ENCODE assay signal across 11 cellular contexts in the genomic region with DNA sequence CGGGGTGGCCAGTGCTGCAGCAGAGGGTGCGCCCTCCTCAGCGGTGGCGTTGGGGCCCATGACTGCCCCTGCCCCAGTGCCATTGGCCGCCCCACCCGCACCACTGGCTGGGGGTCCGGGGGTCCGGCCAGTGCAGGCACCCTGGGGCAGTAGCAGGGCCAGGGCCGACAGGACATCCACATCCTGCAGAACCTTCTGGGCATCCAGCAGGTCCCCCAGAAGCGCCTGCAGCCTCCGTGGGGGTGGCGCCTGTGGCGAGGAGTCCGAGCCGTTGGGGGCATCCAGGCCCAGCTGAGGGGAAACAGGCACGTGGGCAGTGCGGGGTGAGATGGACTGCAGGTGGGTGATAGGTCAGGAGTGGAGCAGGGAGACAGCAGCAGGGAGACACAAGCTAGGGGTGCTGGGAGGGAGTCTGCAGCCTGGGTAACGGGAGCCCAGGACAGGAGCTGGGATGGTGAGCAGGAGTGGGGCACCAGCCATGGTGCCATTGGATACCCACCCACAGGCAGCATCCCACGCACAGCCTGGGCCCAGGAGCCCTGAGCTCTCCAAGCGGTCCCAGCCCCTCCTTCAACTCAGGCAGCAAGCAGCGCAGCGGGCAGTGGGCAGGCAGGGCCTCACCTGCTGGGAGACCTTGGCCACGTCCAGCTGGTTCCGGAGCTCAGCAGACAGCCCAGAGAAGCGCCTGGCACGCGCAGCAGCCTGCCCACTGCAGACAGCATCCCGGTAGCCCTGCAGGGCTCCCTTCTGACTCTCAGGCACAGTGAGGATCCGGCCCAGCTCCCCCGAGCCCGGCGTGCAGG. TPM values are rescaled to one million over a fixed set of nuclear protein-coding genes. Genes with fewer than 3 reads are reported as not detected.
DNase-seq lines count a peak whose midpoint lies in the region; ATAC-seq, FAIRE-seq and TF ChIP-seq lines count a peak whose summit lies in the region.
"Had no signal": no experiment of that assay in that cellular context is flagged by ENCODE, and none has a peak within 500 bp of the region (broad histone marks: within the 10 kb centered on the region; RNA-seq: fewer than 3 reads in every experiment).

No MANE protein-coding gene starts in this region.

- H3K36me3 ChIP-seq in HepG2 (replicated peaks in 1 of 2; ENCODE audit: control insufficient read depth in 1 of 2, insufficient read depth in 2 of 2, low read length in 2 of 2), result 0 out of 5 replicates have a peak, but pooled peaks cover 0 to 2% of the 10 kb centered on the region in 2 experiments
- H3K36me3 ChIP-seq in right lobe of liver, result peaks cover 0 to 8% (median 1%) of the 10 kb centered on the region in 4 donors

- intact Hi-C loops in HepG2 (cut with micrococcal nuclease; ENCODE audit: unreplicated experiment) (no loop called here), right lobe of liver (cut with DNase I) (no loop called here)

- no peak overlapping the region for H2AFZ ChIP-seq in HepG2 (ENCODE audit: low read length)

- H3K79me2 ChIP-seq in HepG2 (ENCODE audit: insufficient read depth, low read length), result no peaks in the 10 kb centered on the region

- in situ Hi-C loops in HepG2 (cut with HindIII; ENCODE audit: extremely low pct_ligation_motif_present, low pct_unique_long_range_greater_than_20kb), result no loop called here

- H4K20me1 ChIP-seq in HepG2 (ENCODE audit: insufficient read depth, low read length), result no peaks in the 10 kb centered on the region

- peaks cover 44% of the 10 kb centered on the region for H3K4me1 ChIP-seq in HepG2 (ENCODE audit: insufficient read depth, low read length)
- H3K4me1 ChIP-seq in right lobe of liver, result peaks cover 0 to 33% (median 14%) of the 10 kb centered on the region in 4 donors

- H3K4me2 ChIP-seq in HepG2 (ENCODE audit: low read depth, low read length), result no peak overlapping the region

- H3K27ac ChIP-seq in HepG2 (ENCODE audit: extremely low read length, insufficient read depth, low read length) (peak overlapping the region; percentile 33), right lobe of liver (no peak overlapping the region)
- H3K27ac ChIP-seq: C4-2B had no signal

- WGBS in HepG2 (ENCODE audit: low lambda C conversion rate), result 99% methylated on average over 12 of the region's 32 CpGs
- WGBS in right lobe of liver (ENCODE audit: insufficient coverage, low coverage, low lambda C conversion rate, missing lambda C conversion rate), result no CpG with 5 or more reads among the region's 32 CpGs

- ATAC-seq in HepG2 (no peak), right lobe of liver (no peak), GM18870 (IDR thresholded peaks at IDR 0.05; ENCODE audit: unreplicated experiment) (no peak)

- no peak for TF ChIP-seq EP300 in HepG2 (IDR thresholded peaks at IDR 0.05; ENCODE audit: low read depth in 2 of 2, low read length in 2 of 2)
- TF ChIP-seq EP300 in HepG2 (CRISPR knock-in tag; IDR thresholded peaks at IDR 0.05; ENCODE audit: borderline replicate concordance), result no peak

- H3K4me3 ChIP-seq in HepG2 (replicated peaks in 1 of 3; ENCODE audit: insufficient read depth in 1 of 3, low read depth in 2 of 3, low read length in 3 of 3), result no peak overlapping the region
- H3K4me3 ChIP-seq in right lobe of liver, result no peak overlapping the region

- DNase-seq in HepG2 (ENCODE audit: low spot score) (no peak), right lobe of liver (no peak), putamen (ENCODE audit: low spot score) (no peak)
- DNase-seq: NCI-H1105 treated with DMSO at 0.1 percent for 48 hours, NCI-H187, NCI-H446, PC-3 had no signal

- H3K9me3 ChIP-seq in HepG2 (ENCODE audit: low read length) (no peaks in the 10 kb centered on the region), right lobe of liver (no peaks in the 10 kb centered on the region)

- POLR2A ChIA-PET in HepG2 (lab: Yijun Ruan, JAX), result interaction anchor here (0.6 to 1.7 kb wide), 4 partner anchors 20 to 221 kb away, joined by 3 to 6 read pairs (median 4); a partner anchor contains a TSS

- H3K27me3 ChIP-seq in HepG2 (ENCODE audit: control insufficient read depth in 1 of 2, insufficient read depth in 2 of 2, low read length in 2 of 2) (no peaks in the 10 kb centered on the region), right lobe of liver (no peaks in the 10 kb centered on the region)

- TF ChIP-seq CTCF in HepG2 (CRISPR knock-in tag; IDR thresholded peaks at IDR 0.05) (no peak), right lobe of liver (IDR thresholded peaks at IDR 0.05) (no peak)

- TF ChIP-seq RAD21 in HepG2 (CRISPR knock-in tag; IDR thresholded peaks at IDR 0.05), result no peak

- CTCF ChIA-PET in HepG2 (lab: Yijun Ruan, JAX; ENCODE audit: low intra/inter-chr PET ratio, low total read pairs), result no interaction called here

- H3K9ac ChIP-seq in HepG2 (ENCODE audit: insufficient read depth, low read depth, low read length), result no peak overlapping the region

- no peak for FAIRE-seq in HepG2 (lab: Jason Lieb, UNC)

- TF ChIP-seq POLR2A in HepG2 (IDR thresholded peaks at IDR 0.05; ENCODE audit: insufficient read depth in 1 of 2, low read depth in 2 of 2, low read length in 2 of 2) (no peak), right lobe of liver (IDR thresholded peaks at IDR 0.05) (no peak)

- BruUV-seq in HepG2 (replicated peaks; lab: Mats Ljungman, UMichigan), result no TSS peak

RNA-seq across cellular contexts. Expression of a gene that starts 7.1 kb away (rescaled TPM):
- total RNA-seq in HepG2 (2016; rRNA removed; fragmentation: Illumina TruSeq; extraction: Trizol) (0.72 and 2.9 TPM in 2 replicates), right lobe of liver (10 to 100 TPM; 23.7 to 49.2 (median 34.2) TPM)
- total RNA-seq in HepG2 (2016; cell fraction: cytosol; rRNA removed; fragmentation: Illumina TruSeq; extraction: Trizol; ENCODE audit: low read depth), result 0.35 and 1.1 TPM in 2 replicates
- total RNA-seq in HepG2 (2016; cell fraction: insoluble cytoplasmic fraction; rRNA removed; fragmentation: Illumina TruSeq; extraction: Trizol), result 1.1 and 2.6 TPM in 2 replicates
- total RNA-seq in HepG2 (2016; cell fraction: membrane; rRNA removed; fragmentation: Illumina TruSeq; extraction: Trizol), result 0.96 and 1.1 TPM in 2 replicates
- 5.7 and 7.0 TPM in 2 replicates for total RNA-seq in HepG2 (2016; cell fraction: nucleus; rRNA removed; fragmentation: Illumina TruSeq; extraction: Trizol)
- polyA plus RNA-seq in HepG2 (2011; rRNA removed), result 19.2 and 21.0 TPM in 2 replicates
- 8.6 and 13.3 TPM in 2 replicates for polyA plus RNA-seq in HepG2 (2011; cell fraction: cytosol; rRNA removed)
- polyA plus RNA-seq in HepG2 (2011; cell fraction: nucleus; rRNA removed), result 246 and 388 TPM in 2 replicates
- 22.2 and 22.7 TPM in 2 replicates for polyA plus RNA-seq in HepG2 (2012)
- polyA plus RNA-seq in HepG2 (2016; cell fraction: cytosol; fragmentation: Illumina TruSeq; extraction: Trizol; ENCODE audit: low read depth), result 0.33 and 0.37 TPM in 2 replicates
- 0.39 and 1.4 TPM in 2 replicates for polyA plus RNA-seq in HepG2 (2016; cell fraction: insoluble cytoplasmic fraction; fragmentation: Illumina TruSeq; extraction: Trizol; ENCODE audit: low read depth)
- polyA plus RNA-seq in HepG2 (2016; cell fraction: membrane; fragmentation: Illumina TruSeq; extraction: Trizol; ENCODE audit: low read depth), result 0.64 and 0.73 TPM in 2 replicates
- polyA plus RNA-seq in HepG2 (2016; cell fraction: nucleus; fragmentation: Illumina TruSeq; extraction: Trizol; ENCODE audit: insufficient read depth, low read depth), result 15.6 and 16.5 TPM in 2 replicates
- 35.7 and 56.6 TPM in 2 replicates for polyA minus RNA-seq in HepG2 (2011; rRNA and poly(A)+ RNA removed; ENCODE audit: low replicate concordance)
- polyA minus RNA-seq in HepG2 (2011; cell fraction: cytosol; rRNA and poly(A)+ RNA removed), result 7.6 and 10.1 TPM in 2 replicates
- 20.8 and 28.6 TPM in 2 replicates for polyA minus RNA-seq in HepG2 (2011; cell fraction: nucleus; rRNA and poly(A)+ RNA removed)

RNA-seq across cellular contexts. Expression of a gene that starts 10.9 kb away (rescaled TPM):
- total RNA-seq in HepG2 (2016; rRNA removed; fragmentation: Illumina TruSeq; extraction: Trizol) (not detected in 2 replicates), right lobe of liver (under 1 TPM in 2 of 6 experiments, not detected in 4; 0.12 to 0.13 TPM)
- not detected in 2 replicates for total RNA-seq in HepG2 (2016; cell fraction: cytosol; rRNA removed; fragmentation: Illumina TruSeq; extraction: Trizol; ENCODE audit: low read depth)
- total RNA-seq in HepG2 (2016; cell fraction: insoluble cytoplasmic fraction; rRNA removed; fragmentation: Illumina TruSeq; extraction: Trizol), result not detected in 2 replicates
- total RNA-seq in HepG2 (2016; cell fraction: membrane; rRNA removed; fragmentation: Illumina TruSeq; extraction: Trizol), result not detected in 2 replicates
- not detected in 2 replicates for total RNA-seq in HepG2 (2016; cell fraction: nucleus; rRNA removed; fragmentation: Illumina TruSeq; extraction: Trizol)
- polyA plus RNA-seq in HepG2 (2011; rRNA removed), result 0.05 TPM in 1 of 2 replicates, not detected in the other
- polyA plus RNA-seq in HepG2 (2011; cell fraction: cytosol; rRNA removed), result 0.05 TPM in 1 of 2 replicates, not detected in the other
- polyA plus RNA-seq in HepG2 (2011; cell fraction: nucleus; rRNA removed), result not detected in 2 replicates
- not detected in 2 replicates for polyA plus RNA-seq in HepG2 (2012)
- not detected in 2 replicates for polyA plus RNA-seq in HepG2 (2016; cell fraction: cytosol; fragmentation: Illumina TruSeq; extraction: Trizol; ENCODE audit: low read depth)
- not detected in 2 replicates for polyA plus RNA-seq in HepG2 (2016; cell fraction: insoluble cytoplasmic fraction; fragmentation: Illumina TruSeq; extraction: Trizol; ENCODE audit: low read depth)
- not detected in 2 replicates for polyA plus RNA-seq in HepG2 (2016; cell fraction: membrane; fragmentation: Illumina TruSeq; extraction: Trizol; ENCODE audit: low read depth)
- not detected in 2 replicates for polyA plus RNA-seq in HepG2 (2016; cell fraction: nucleus; fragmentation: Illumina TruSeq; extraction: Trizol; ENCODE audit: insufficient read depth, low read depth)
- 0.07 TPM in 1 of 2 replicates, not detected in the other for polyA minus RNA-seq in HepG2 (2011; rRNA and poly(A)+ RNA removed; ENCODE audit: low replicate concordance)
- not detected in 2 replicates for polyA minus RNA-seq in HepG2 (2011; cell fraction: cytosol; rRNA and poly(A)+ RNA removed)
- polyA minus RNA-seq in HepG2 (2011; cell fraction: nucleus; rRNA and poly(A)+ RNA removed), result not detected in 2 replicates
- total RNA-seq: A172, H9, PC-3 had no signal

RNA-seq across cellular contexts. Expression of a gene that starts 24.6 kb away (rescaled TPM):
- 0.34 and 0.51 TPM in 2 replicates for total RNA-seq in HepG2 (2016; rRNA removed; fragmentation: Illumina TruSeq; extraction: Trizol)
- total RNA-seq in HepG2 (2016; cell fraction: cytosol; rRNA removed; fragmentation: Illumina TruSeq; extraction: Trizol; ENCODE audit: low read depth), result 0.35 and 0.40 TPM in 2 replicates
- total RNA-seq in HepG2 (2016; cell fraction: insoluble cytoplasmic fraction; rRNA removed; fragmentation: Illumina TruSeq; extraction: Trizol), result 0.43 and 0.58 TPM in 2 replicates
- total RNA-seq in HepG2 (2016; cell fraction: membrane; rRNA removed; fragmentation: Illumina TruSeq; extraction: Trizol), result 0.19 and 0.62 TPM in 2 replicates
- 0.56 TPM in 1 of 2 replicates, not detected in the other for total RNA-seq in HepG2 (2016; cell fraction: nucleus; rRNA removed; fragmentation: Illumina TruSeq; extraction: Trizol)
- polyA plus RNA-seq in HepG2 (2011; rRNA removed), result 1.5 and 1.6 TPM in 2 replicates
- 1.5 and 3.0 TPM in 2 replicates for polyA plus RNA-seq in HepG2 (2011; cell fraction: cytosol; rRNA removed)
- 2.6 and 3.8 TPM in 2 replicates for polyA plus RNA-seq in HepG2 (2011; cell fraction: nucleus; rRNA removed)
- 0.47 and 1.5 TPM in 2 replicates for polyA plus RNA-seq in HepG2 (2012)
- 0.97 and 1.4 TPM in 2 replicates for polyA plus RNA-seq in HepG2 (2016; cell fraction: cytosol; fragmentation: Illumina TruSeq; extraction: Trizol; ENCODE audit: low read depth)
- 0.32 and 0.41 TPM in 2 replicates for polyA plus RNA-seq in HepG2 (2016; cell fraction: insoluble cytoplasmic fraction; fragmentation: Illumina TruSeq; extraction: Trizol; ENCODE audit: low read depth)
- polyA plus RNA-seq in HepG2 (2016; cell fraction: membrane; fragmentation: Illumina TruSeq; extraction: Trizol; ENCODE audit: low read depth), result 0.56 and 0.76 TPM in 2 replicates
- polyA plus RNA-seq in HepG2 (2016; cell fraction: nucleus; fragmentation: Illumina TruSeq; extraction: Trizol; ENCODE audit: insufficient read depth, low read depth), result 0.97 and 1.2 TPM in 2 replicates
- 0.78 and 9.4 TPM in 2 replicates for polyA minus RNA-seq in HepG2 (2011; rRNA and poly(A)+ RNA removed; ENCODE audit: low replicate concordance)
- 0.89 and 3.1 TPM in 2 replicates for polyA minus RNA-seq in HepG2 (2011; cell fraction: cytosol; rRNA and poly(A)+ RNA removed)
- polyA minus RNA-seq in HepG2 (2011; cell fraction: nucleus; rRNA and poly(A)+ RNA removed), result 0.64 TPM in 1 of 2 replicates, not detected in the other
- under 1 TPM in 2 of 6 experiments, not detected in 4; 0.37 to 0.51 TPM for total RNA-seq in right lobe of liver

RNA-seq across cellular contexts. Expression of a gene that starts 25.0 kb away (rescaled TPM):
- total RNA-seq in HepG2 (2016; rRNA removed; fragmentation: Illumina TruSeq; extraction: Trizol), result 0.63 and 0.84 TPM in 2 replicates
- total RNA-seq in HepG2 (2016; cell fraction: cytosol; rRNA removed; fragmentation: Illumina TruSeq; extraction: Trizol; ENCODE audit: low read depth), result 1.2 TPM in 1 of 2 replicates, not detected in the other
- total RNA-seq in HepG2 (2016; cell fraction: insoluble cytoplasmic fraction; rRNA removed; fragmentation: Illumina TruSeq; extraction: Trizol), result 0.65 and 1.7 TPM in 2 replicates
- total RNA-seq in HepG2 (2016; cell fraction: membrane; rRNA removed; fragmentation: Illumina TruSeq; extraction: Trizol), result 0.59 and 0.79 TPM in 2 replicates
- total RNA-seq in HepG2 (2016; cell fraction: nucleus; rRNA removed; fragmentation: Illumina TruSeq; extraction: Trizol), result 2.7 and 4.8 TPM in 2 replicates
- polyA plus RNA-seq in HepG2 (2011; rRNA removed), result 5.4 and 7.0 TPM in 2 replicates
- 1.7 and 3.4 TPM in 2 replicates for polyA plus RNA-seq in HepG2 (2011; cell fraction: cytosol; rRNA removed)
- 93.3 and 114 TPM in 2 replicates for polyA plus RNA-seq in HepG2 (2011; cell fraction: nucleus; rRNA removed)
- 4.5 and 8.4 TPM in 2 replicates for polyA plus RNA-seq in HepG2 (2012)
- 1.00 and 1.1 TPM in 2 replicates for polyA plus RNA-seq in HepG2 (2016; cell fraction: cytosol; fragmentation: Illumina TruSeq; extraction: Trizol; ENCODE audit: low read depth)
- 0.67 and 1.8 TPM in 2 replicates for polyA plus RNA-seq in HepG2 (2016; cell fraction: insoluble cytoplasmic fraction; fragmentation: Illumina TruSeq; extraction: Trizol; ENCODE audit: low read depth)
- polyA plus RNA-seq in HepG2 (2016; cell fraction: membrane; fragmentation: Illumina TruSeq; extraction: Trizol; ENCODE audit: low read depth), result 1.1 and 1.5 TPM in 2 replicates
- polyA plus RNA-seq in HepG2 (2016; cell fraction: nucleus; fragmentation: Illumina TruSeq; extraction: Trizol; ENCODE audit: insufficient read depth, low read depth), result 9.8 and 12.2 TPM in 2 replicates
- polyA minus RNA-seq in HepG2 (2011; rRNA and poly(A)+ RNA removed; ENCODE audit: low replicate concordance), result 1.9 and 12.5 TPM in 2 replicates
- polyA minus RNA-seq in HepG2 (2011; cell fraction: cytosol; rRNA and poly(A)+ RNA removed), result 2.9 and 3.0 TPM in 2 replicates
- 3.9 and 4.2 TPM in 2 replicates for polyA minus RNA-seq in HepG2 (2011; cell fraction: nucleus; rRNA and poly(A)+ RNA removed)
- total RNA-seq in right lobe of liver, result 10 to 100 TPM in 5 of 6 experiments, 1 to 10 TPM in 1; 9.3 to 14.9 (median 12.2) TPM

RNA-seq across cellular contexts. Expression of a gene that starts 28.8 kb away (rescaled TPM):
- total RNA-seq in HepG2 (2016; rRNA removed; fragmentation: Illumina TruSeq; extraction: Trizol) (20.7 and 31.9 TPM in 2 replicates), right lobe of liver (10 to 100 TPM; 13.8 to 34.5 (median 23.3) TPM)
- total RNA-seq in HepG2 (2016; cell fraction: cytosol; rRNA removed; fragmentation: Illumina TruSeq; extraction: Trizol; ENCODE audit: low read depth), result 28.4 and 30.8 TPM in 2 replicates
- 19.3 and 34.8 TPM in 2 replicates for total RNA-seq in HepG2 (2016; cell fraction: insoluble cytoplasmic fraction; rRNA removed; fragmentation: Illumina TruSeq; extraction: Trizol)
- 30.5 and 31.8 TPM in 2 replicates for total RNA-seq in HepG2 (2016; cell fraction: membrane; rRNA removed; fragmentation: Illumina TruSeq; extraction: Trizol)
- 36.2 and 38.0 TPM in 2 replicates for total RNA-seq in HepG2 (2016; cell fraction: nucleus; rRNA removed; fragmentation: Illumina TruSeq; extraction: Trizol)
- polyA plus RNA-seq in HepG2 (2011; rRNA removed), result 14.0 and 18.0 TPM in 2 replicates
- polyA plus RNA-seq in HepG2 (2011; cell fraction: cytosol; rRNA removed), result 10.4 and 21.3 TPM in 2 replicates
- polyA plus RNA-seq in HepG2 (2011; cell fraction: nucleus; rRNA removed), result 117 and 140 TPM in 2 replicates
- 8.5 and 8.9 TPM in 2 replicates for polyA plus RNA-seq in HepG2 (2012)
- polyA plus RNA-seq in HepG2 (2016; cell fraction: cytosol; fragmentation: Illumina TruSeq; extraction: Trizol; ENCODE audit: low read depth), result 30.9 and 37.1 TPM in 2 replicates
- polyA plus RNA-seq in HepG2 (2016; cell fraction: insoluble cytoplasmic fraction; fragmentation: Illumina TruSeq; extraction: Trizol; ENCODE audit: low read depth), result 23.2 and 27.0 TPM in 2 replicates
- 29.8 and 34.5 TPM in 2 replicates for polyA plus RNA-seq in HepG2 (2016; cell fraction: membrane; fragmentation: Illumina TruSeq; extraction: Trizol; ENCODE audit: low read depth)
- 77.5 and 82.4 TPM in 2 replicates for polyA plus RNA-seq in HepG2 (2016; cell fraction: nucleus; fragmentation: Illumina TruSeq; extraction: Trizol; ENCODE audit: insufficient read depth, low read depth)
- polyA minus RNA-seq in HepG2 (2011; rRNA and poly(A)+ RNA removed; ENCODE audit: low replicate concordance), result 2.3 and 31.7 TPM in 2 replicates
- 1.6 and 2.8 TPM in 2 replicates for polyA minus RNA-seq in HepG2 (2011; cell fraction: cytosol; rRNA and poly(A)+ RNA removed)
- 6.6 and 7.3 TPM in 2 replicates for polyA minus RNA-seq in HepG2 (2011; cell fraction: nucleus; rRNA and poly(A)+ RNA removed)
